Comparison of ENCODE assay signal across 9 cellular contexts in genomic region chr19:3065675-3066357, GRCh38. TPM values are rescaled to one million over a fixed set of nuclear protein-coding genes. Genes with fewer than 3 reads are reported as not detected.
A peak's percentile ranks its signal among the peaks of the same experiment; 100 is the strongest.
DNase-seq lines count a peak whose midpoint lies in the region; ATAC-seq and TF ChIP-seq lines count a peak whose summit lies in the region.
"Had no signal": no experiment of that assay in that cellular context is flagged by ENCODE, and none has a peak within 500 bp of the region (broad histone marks: within the 10 kb centered on the region; RNA-seq: fewer than 3 reads in every experiment).

No MANE protein-coding gene starts in this region.

- H3K9me3 Mint-ChIP-seq in activated naive CD4-positive, alpha-beta T cell treated with anti-CD3 and anti-CD28 coated beads, Interleukin-2, amount 50 U/mL, for 72 hours: no peaks in the 10 kb centered on the region
- H3K9me3 Mint-ChIP-seq in neural progenitor cell: no peaks in the 10 kb centered on the region

- H3K4me1 Mint-ChIP-seq in neural progenitor cell: peaks cover 2% of the 10 kb centered on the region

- H3K4me3 ChIP-seq in NT2/D1 (ENCODE audit: insufficient read length, low read depth): no peak overlapping the region
- no peak overlapping the region for H3K4me3 ChIP-seq in thyroid gland (replicated peaks in 1 of 3)
- H3K4me3 ChIP-seq in neural progenitor cell: no peak overlapping the region

- peaks cover 16% of the 10 kb centered on the region for H3K27me3 Mint-ChIP-seq in neural progenitor cell (ENCODE audit: insufficient read depth, low read depth)

- peak in 1 of 2 donors; percentile 47 for TF ChIP-seq POLR2A in thyroid gland (IDR thresholded peaks at IDR 0.05)

- H3K4me1 ChIP-seq in NT2/D1 (ENCODE audit: insufficient read depth, insufficient read length): peaks cover 6% of the 10 kb centered on the region
- peaks cover 22 to 35% of the 10 kb centered on the region in 2 donors for H3K4me1 ChIP-seq in thyroid gland
- H3K4me1 ChIP-seq in neural progenitor cell: peaks cover 3% of the 10 kb centered on the region

- H3K9me3 ChIP-seq in NT2/D1 (ENCODE audit: insufficient read depth, low read length) (no peaks in the 10 kb centered on the region), thyroid gland (no peaks in the 10 kb centered on the region), neural progenitor cell (ENCODE audit: low read depth) (no peaks in the 10 kb centered on the region)

- ATAC-seq in activated naive CD4-positive, alpha-beta T cell treated with anti-CD3 and anti-CD28 coated beads, Interleukin-2, amount 50 U/mL, for 72 hours: no peak
- peak; percentile 51 for ATAC-seq in HG02885 (IDR thresholded peaks at IDR 0.05; ENCODE audit: poor library complexity, unreplicated experiment)

- no peak for DNase-seq in activated naive CD4-positive, alpha-beta T cell treated with anti-CD3 and anti-CD28 coated beads, Interleukin-2, amount 50 U/mL, for 72 hours (ENCODE audit: low spot score in 2 of 2)
- no peak for DNase-seq in activated naive CD4-positive, alpha-beta T cell treated with Interleukin-2 at 50 U/mL for 16 hours
- no peak for DNase-seq in NT2/D1 (ENCODE audit: low read depth, low spot score)
- peak; percentile 91 to 92 for DNase-seq in thyroid gland
- no peak for DNase-seq in dermis blood vessel endothelial cell
- DNase-seq in NCI-H2227 treated with DMSO at 0.1 percent for 48 hours (lab: John Stamatoyannopoulos, UW): no peak
- DNase-seq in neural progenitor cell (ENCODE audit: low spot score): no peak

- no peak overlapping the region for H3K4me3 Mint-ChIP-seq in neural progenitor cell

- intact Hi-C loops in thyroid gland (cut with DNase I): no loop called here

- TF ChIP-seq CTCF in thyroid gland (IDR thresholded peaks at IDR 0.05): peak in 2 of 6 experiments; percentile 26 to 38
- no peak for TF ChIP-seq CTCF in neural progenitor cell (IDR thresholded peaks at IDR 0.05)

- no peak overlapping the region for H3K4me2 ChIP-seq in neural progenitor cell

- H3K27ac ChIP-seq in thyroid gland: peak overlapping the region; percentile 28 to 97 (median 84)
- no peak overlapping the region for H3K27ac ChIP-seq in neural progenitor cell

- H3K79me2 ChIP-seq in neural progenitor cell (ENCODE audit: low read depth): peaks cover 2% of the 10 kb centered on the region

- no peak overlapping the region for H2AFZ ChIP-seq in neural progenitor cell (replicated peaks)

- H3K36me3 ChIP-seq in NT2/D1 (ENCODE audit: insufficient read depth, insufficient read length, low read length) (no peaks in the 10 kb centered on the region), thyroid gland (no peaks in the 10 kb centered on the region), neural progenitor cell (no peaks in the 10 kb centered on the region)

- peaks cover 3% of the 10 kb centered on the region for H4K20me1 ChIP-seq in neural progenitor cell (ENCODE audit: low read depth)

- H3F3A ChIP-seq in neural progenitor cell (ENCODE audit: low read depth): peaks cover 15% of the 10 kb centered on the region

- H3K27ac Mint-ChIP-seq in activated naive CD4-positive, alpha-beta T cell treated with anti-CD3 and anti-CD28 coated beads, Interleukin-2, amount 50 U/mL, for 72 hours: peak overlapping the region; percentile 44 to 64
- no peak overlapping the region for H3K27ac Mint-ChIP-seq in neural progenitor cell

- 39 to 54% methylated on average over 12 to 15 of the region's 15 CpGs for WGBS in thyroid gland, 2 donors

- H3K36me3 Mint-ChIP-seq in activated naive CD4-positive, alpha-beta T cell treated with anti-CD3 and anti-CD28 coated beads, Interleukin-2, amount 50 U/mL, for 72 hours: peaks cover 5 to 7% of the 10 kb centered on the region in 2 donors
- H3K36me3 Mint-ChIP-seq in neural progenitor cell: peaks cover 2% of the 10 kb centered on the region

- H3K9ac ChIP-seq in NT2/D1 (ENCODE audit: insufficient read length, low read depth) (peak overlapping the region; percentile 21), neural progenitor cell (no peak overlapping the region)

- H3K27me3 ChIP-seq in NT2/D1 (ENCODE audit: insufficient read depth, insufficient read length): peaks cover 20% of the 10 kb centered on the region
- H3K27me3 ChIP-seq in thyroid gland: no peaks in the 10 kb centered on the region
- peaks cover 11% of the 10 kb centered on the region for H3K27me3 ChIP-seq in neural progenitor cell

RNA-seq across cellular contexts. Expression of gene TLE5, which starts 3.5 kb away (rescaled TPM):
- total RNA-seq in activated naive CD4-positive, alpha-beta T cell treated with anti-CD3 and anti-CD28 coated beads, Interleukin-2, amount 50 U/mL, for 72 hours: 100 to 1,000 TPM; 335 to 405 TPM
- total RNA-seq in thyroid gland: 100 to 1,000 TPM; 398 to 892 (median 498) TPM
- total RNA-seq in dermis blood vessel endothelial cell: 81.7 and 147 TPM in 2 replicates
- total RNA-seq in neural progenitor cell (ENCODE audit: low replicate concordance): 54.6 and 148 TPM in 2 replicates

RNA-seq across cellular contexts. Expression of gene GNA11, which starts 28.3 kb away (rescaled TPM):
- total RNA-seq in activated naive CD4-positive, alpha-beta T cell treated with anti-CD3 and anti-CD28 coated beads, Interleukin-2, amount 50 U/mL, for 72 hours: 10 to 100 TPM in 1 of 2 donors, 1 to 10 TPM in 1; 3.1 to 11.4 TPM
- total RNA-seq in thyroid gland (10 to 100 TPM; 49.9 to 69.6 (median 63.8) TPM), dermis blood vessel endothelial cell (80.8 and 87.2 TPM in 2 replicates), neural progenitor cell (ENCODE audit: low replicate concordance) (12.4 and 19.5 TPM in 2 replicates)

RNA-seq across cellular contexts. Expression of gene TLE2, which starts 36.7 kb away (rescaled TPM):
- total RNA-seq in activated naive CD4-positive, alpha-beta T cell treated with anti-CD3 and anti-CD28 coated beads, Interleukin-2, amount 50 U/mL, for 72 hours: 1 to 10 TPM; 4.5 to 5.0 TPM
- 100 to 1,000 TPM in 1 of 4 donors, 10 to 100 TPM in 3; 81.3 to 114 (median 90.3) TPM for total RNA-seq in thyroid gland
- 21.8 and 25.7 TPM in 2 replicates for total RNA-seq in dermis blood vessel endothelial cell
- 1.1 TPM in 1 of 2 replicates, not detected in the other for total RNA-seq in neural progenitor cell (ENCODE audit: low replicate concordance)
- total RNA-seq: HT1080 had no signal

Comparison
In these comparisons a context has a peak if more than half of its experiments do, and no peak if none do; other contexts are left out.
1. DNase-seq: peak in thyroid gland (2 of 2); none in activated naive CD4-positive, alpha-beta T cell treated with anti-CD3 and anti-CD28 coated beads, Interleukin-2, amount 50 U/mL, for 72 hours (0 of 2), activated naive CD4-positive, alpha-beta T cell treated with Interleukin-2 at 50 U/mL for 16 hours (single experiment), NT2/D1 (single experiment), dermis blood vessel endothelial cell (single experiment), NCI-H2227 treated with DMSO at 0.1 percent for 48 hours (single experiment) and neural progenitor cell (single experiment).